ENCODE assay signal across 8 cellular contexts in genomic region chr16:87806608-87807546, GRCh38. TPM values are rescaled to one million over a fixed set of nuclear protein-coding genes. Genes with fewer than 3 reads are reported as not detected.
DNase-seq lines count a peak whose midpoint lies in the region; ATAC-seq, FAIRE-seq and TF ChIP-seq lines count a peak whose summit lies in the region.

No MANE protein-coding gene starts in this region.

- peak in 1 of 2 experiments; percentile 33; a peak in 1 of 5 replicates for TF ChIP-seq RAD21 in A549 (conservative IDR thresholded peaks at IDR 0.05 in 1 of 2, IDR thresholded peaks at IDR 0.05 in 1 of 2)

- H3K27ac ChIP-seq in A549 = peak overlapping the region; percentile 92 to 97
- H3K27ac ChIP-seq in effector memory CD4-positive, alpha-beta T cell (ENCODE audit: insufficient read depth, low read length, poor library complexity, severe bottlenecking) = no peak overlapping the region
- H3K27ac ChIP-seq in muscle layer of duodenum (ENCODE audit: low read length) = no peak overlapping the region

- H3K27me3 Mint-ChIP-seq in activated CD4-positive, alpha-beta T cell treated with anti-CD3 and anti-CD28 coated beads, Interleukin-2, amount 10 ng/mL, durations not matched to agents 7 days and 5 days = no peaks in the 10 kb centered on the region

- peak; percentile 41 to 74; a peak in 2 of 5 replicates for TF ChIP-seq EP300 in A549 (IDR thresholded peaks at IDR 0.05)

- H3K36me3 Mint-ChIP-seq in activated CD4-positive, alpha-beta T cell treated with anti-CD3 and anti-CD28 coated beads, Interleukin-2, amount 10 ng/mL, durations not matched to agents 7 days and 5 days (ENCODE audit: low read depth) = peaks cover 4% of the 10 kb centered on the region

- ATAC-seq in A549 = peak; percentile 78 to 83
- no peak for ATAC-seq in HG02571 (IDR thresholded peaks at IDR 0.05; ENCODE audit: unreplicated experiment)

- POLR2A ChIA-PET in A549 (lab: Yijun Ruan, JAX) = interaction anchor here (0.9 to 3.0 kb wide), 12 partner anchors 9 to 65 kb away, joined by 3 to 44 read pairs (median 6); partner anchors contain the start of gene SLC7A5
- POLR2A ChIA-PET in activated CD4-positive, alpha-beta T cell treated with anti-CD3 and anti-CD28 coated beads, Interleukin-2, amount 10 ng/mL, durations not matched to agents 7 days and 5 days (lab: Charles Lee) = interaction anchor here (1.1 kb wide), 1 partner anchor 26 kb away, joined by 3 read pairs; no protein-coding TSS in a partner anchor

- H3K27me3 ChIP-seq in effector memory CD4-positive, alpha-beta T cell (replicated peaks; ENCODE audit: control insufficient read depth, insufficient read depth, low read length, poor library complexity, severe bottlenecking) = no peaks in the 10 kb centered on the region
- no peaks in the 10 kb centered on the region for H3K27me3 ChIP-seq in muscle layer of duodenum (ENCODE audit: low read depth, low read length)

- H3K36me3 ChIP-seq in effector memory CD4-positive, alpha-beta T cell (ENCODE audit: control insufficient read depth, insufficient read depth, low read length) = no peaks in the 10 kb centered on the region
- no peaks in the 10 kb centered on the region for H3K36me3 ChIP-seq in muscle layer of duodenum (ENCODE audit: control insufficient read depth in 1 of 2, insufficient read depth in 2 of 2, low read length in 2 of 2)

- H3K27ac Mint-ChIP-seq in activated CD4-positive, alpha-beta T cell treated with anti-CD3 and anti-CD28 coated beads, Interleukin-2, amount 10 ng/mL, durations not matched to agents 7 days and 5 days = peak overlapping the region; percentile 98

- no peaks in the 10 kb centered on the region for H3K9me3 Mint-ChIP-seq in activated CD4-positive, alpha-beta T cell treated with anti-CD3 and anti-CD28 coated beads, Interleukin-2, amount 10 ng/mL, durations not matched to agents 7 days and 5 days

- peaks cover 35% of the 10 kb centered on the region for H3K4me1 Mint-ChIP-seq in activated CD4-positive, alpha-beta T cell treated with anti-CD3 and anti-CD28 coated beads, Interleukin-2, amount 10 ng/mL, durations not matched to agents 7 days and 5 days

- H3K9me3 ChIP-seq in A549 (no peaks in the 10 kb centered on the region), muscle layer of duodenum (ENCODE audit: control insufficient read depth in 1 of 2, low read length in 2 of 2) (no peaks in the 10 kb centered on the region)
- no peaks in the 10 kb centered on the region for H3K9me3 ChIP-seq in effector memory CD4-positive, alpha-beta T cell (ENCODE audit: control insufficient read depth, low read length)

- peak; percentile 78 to 85 for DNase-seq in A549 (ENCODE audit: low read depth in 1 of 2, low spot score in 1 of 2)
- DNase-seq in NCI-H345 treated with DMSO at 0.1 percent for 48 hours (lab: John Stamatoyannopoulos, UW; ENCODE audit: unreplicated experiment) = peak; percentile 86
- peak; percentile 60 for DNase-seq in activated CD4-positive, alpha-beta T cell treated with anti-CD3 and anti-CD28 coated beads, Interleukin-2, amount 10 ng/mL, durations not matched to agents 7 days and 5 days
- DNase-seq in effector memory CD4-positive, alpha-beta T cell = no peak
- DNase-seq in superior temporal gyrus (ENCODE audit: extremely low spot score) = peak; percentile 34

- peak overlapping the region; percentile 84 for H3K4me2 ChIP-seq in A549

- FAIRE-seq in A549 (lab: Jason Lieb, UNC) = no peak

- peak overlapping the region; percentile 31 for H3K4me3 ChIP-seq in A549
- H3K4me3 ChIP-seq in effector memory CD4-positive, alpha-beta T cell (ENCODE audit: insufficient read depth, low read depth, low read length, poor library complexity, severe bottlenecking) = peak overlapping the region; percentile 40
- peak overlapping the region; percentile 33 to 41 for H3K4me3 ChIP-seq in muscle layer of duodenum (ENCODE audit: low read depth in 1 of 2, low read length in 2 of 2)

- CTCF ChIA-PET in A549 (lab: Yijun Ruan, JAX) = interaction anchor here (0.7 to 14.7 kb wide), 15 partner anchors 9 to 64 kb away, joined by 3 to 140 read pairs (median 7); no protein-coding TSS in a partner anchor
- CTCF ChIA-PET in activated CD4-positive, alpha-beta T cell treated with anti-CD3 and anti-CD28 coated beads, Interleukin-2, amount 10 ng/mL, durations not matched to agents 7 days and 5 days (lab: Charles Lee) = interaction anchor here (0.6 to 3.8 kb wide), 8 partner anchors 13 to 78 kb away, joined by 3 to 18 read pairs (median 5); no protein-coding TSS in a partner anchor

- H3K4me3 Mint-ChIP-seq in activated CD4-positive, alpha-beta T cell treated with anti-CD3 and anti-CD28 coated beads, Interleukin-2, amount 10 ng/mL, durations not matched to agents 7 days and 5 days = peak overlapping the region; percentile 86

- peaks cover 45% of the 10 kb centered on the region for H3K4me1 ChIP-seq in A549
- peaks cover 8% of the 10 kb centered on the region for H3K4me1 ChIP-seq in effector memory CD4-positive, alpha-beta T cell (ENCODE audit: control insufficient read depth, insufficient read depth, low read length, poor library complexity, severe bottlenecking)
- peaks cover 5 to 7% of the 10 kb centered on the region in 2 donors for H3K4me1 ChIP-seq in muscle layer of duodenum (ENCODE audit: control insufficient read depth in 1 of 2, insufficient read depth in 2 of 2, low read length in 2 of 2)

- 9% methylated on average over 14 of the region's 25 CpGs for WGBS in A549 (ENCODE audit: missing lambda C conversion rate)

- TF ChIP-seq CTCF in A549 (IDR thresholded peaks at IDR 0.05) = no peak

- peak; percentile 8; the same call in 1 of the 2 replicates for TF ChIP-seq POLR2A in A549 (IDR thresholded peaks at IDR 0.05; ENCODE audit: low read length)
- peak; percentile 36 for TF ChIP-seq POLR2A in GM19193 (IDR thresholded peaks at IDR 0.05; ENCODE audit: extremely low read depth, insufficient read depth, insufficient read length)

TF ChIP-seq in A549, 52 proteins besides CTCF, POLR2A, EP300 and RAD21 (continues in another document):
- TF ChIP-seq JUN (IDR thresholded peaks at IDR 0.05) (peak; percentile 59 to 88; a peak in 4 of 5 replicates), FOXS1 (CRISPR knock-in tag; IDR thresholded peaks at IDR 0.05) (no peak), EHMT2 (IDR thresholded peaks at IDR 0.05; ENCODE audit: low read depth) (no peak), CEBPB (IDR thresholded peaks at IDR 0.05) (peak; percentile 49 to 64; a peak in 3 of 4 replicates), JUNB (IDR thresholded peaks at IDR 0.05) (peak; percentile 38; the same call in 1 of the 2 replicates), HMGXB4 (CRISPR knock-in tag; IDR thresholded peaks at IDR 0.05; ENCODE audit: borderline replicate concordance) (no peak), MAFK (IDR thresholded peaks at IDR 0.05; ENCODE audit: partially characterized antibody) (no peak), POLR2AphosphoS2 (conservative IDR thresholded peaks at IDR 0.05; ENCODE audit: low read length) (peak; percentile 61), HEYL (CRISPR knock-in tag; IDR thresholded peaks at IDR 0.05) (no peak), FOSL2 (IDR thresholded peaks at IDR 0.05) (no peak), FOSL2 (CRISPR knock-in tag; IDR thresholded peaks at IDR 0.05) (peak; percentile 61), SMC3 (IDR thresholded peaks at IDR 0.05) (0 out of 3 replicates have a peak, but pooled peaks have one; percentile 13), PBX3 (IDR thresholded peaks at IDR 0.05) (0 out of 2 replicates have a peak, but pooled peaks have one; percentile 24), HDAC2 (IDR thresholded peaks at IDR 0.05) (no peak)
- TF ChIP-seq, protein P1, sequence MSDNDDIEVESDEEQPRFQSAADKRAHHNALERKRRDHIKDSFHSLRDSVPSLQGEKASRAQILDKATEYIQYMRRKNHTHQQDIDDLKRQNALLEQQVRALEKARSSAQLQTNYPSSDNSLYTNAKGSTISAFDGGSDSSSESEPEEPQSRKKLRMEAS (IDR thresholded peaks at IDR 0.05) = peak; percentile 65; the same call in 1 of the 2 replicates
- TF ChIP-seq, protein P2, sequence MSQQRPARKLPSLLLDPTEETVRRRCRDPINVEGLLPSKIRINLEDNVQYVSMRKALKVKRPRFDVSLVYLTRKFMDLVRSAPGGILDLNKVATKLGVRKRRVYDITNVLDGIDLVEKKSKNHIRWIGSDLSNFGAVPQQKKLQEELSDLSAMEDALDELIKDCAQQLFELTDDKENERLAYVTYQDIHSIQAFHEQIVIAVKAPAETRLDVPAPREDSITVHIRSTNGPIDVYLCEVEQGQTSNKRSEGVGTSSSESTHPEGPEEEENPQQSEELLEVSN (IDR thresholded peaks at IDR 0.05; ENCODE audit: borderline replicate concordance, low read depth) = peak; percentile 47; the same call in 1 of the 2 replicates

RNA-seq across cellular contexts. Expression of gene KLHDC4, which starts 41.1 kb away (rescaled TPM):
- polyA plus RNA-seq in A549 (2011; rRNA removed) (22.6 and 25.9 TPM in 2 replicates), A549 (2017; fragmentation: RNase III; extraction: RNeasy Plus Mini Kit Qiagen cat#74134 plus additional on column Dnase treatment) (34.8 to 38.2 TPM (median 37.2 TPM) in 3 replicates)
- 49.9 and 55.6 TPM in 2 replicates for polyA plus RNA-seq in A549 (2012; cell fraction: cytosol; rRNA removed)
- 197 and 201 TPM in 2 replicates for polyA plus RNA-seq in A549 (2012; cell fraction: nucleus; rRNA removed)
- 30.0 and 33.8 TPM in 2 replicates for polyA minus RNA-seq in A549 (2011; rRNA and poly(A)+ RNA removed)
- 100 to 1,000 TPM in 1 of 2 experiments, 10 to 100 TPM in 1; 83.2 to 102 TPM for total RNA-seq in activated CD4-positive, alpha-beta T cell treated with anti-CD3 and anti-CD28 coated beads, Interleukin-2, amount 10 ng/mL, durations not matched to agents 7 days and 5 days

Comparison
In these comparisons a context has a peak if more than half of its experiments do, and no peak if none do; other contexts are left out.
1. DNase-seq: peak in A549 (2 of 2), NCI-H345 treated with DMSO at 0.1 percent for 48 hours (single experiment), activated CD4-positive, alpha-beta T cell treated with anti-CD3 and anti-CD28 coated beads, Interleukin-2, amount 10 ng/mL, durations not matched to agents 7 days and 5 days (single experiment) and superior temporal gyrus (single experiment); none in effector memory CD4-positive, alpha-beta T cell (0 of 3).
2. H3K27ac ChIP-seq: peak in A549 (2 of 2); none in effector memory CD4-positive, alpha-beta T cell (single experiment) and muscle layer of duodenum (single experiment).
3. Peak in every context shown above with its lines, with median percentiles within 50 percentile points of each other: H3K4me3 ChIP-seq.